Comparison of ENCODE assay signal across 10 cellular contexts in genomic region chr2:96916156-96917007, GRCh38. TPM values are rescaled to one million over a fixed set of nuclear protein-coding genes. Genes with fewer than 3 reads are reported as not detected.
DNase-seq lines count a peak whose midpoint lies in the region; ATAC-seq and TF ChIP-seq lines count a peak whose summit lies in the region.
"Had no signal": no experiment of that assay in that cellular context is flagged by ENCODE, and none has a peak within 500 bp of the region (broad histone marks: within the 10 kb centered on the region; RNA-seq: fewer than 3 reads in every experiment).

No MANE protein-coding gene starts in this region.

- H3K4me3 Mint-ChIP-seq in activated T-helper 2 cell treated with anti-CD3 and anti-CD28 coated beads, Interferon-gamma antibody, Interleukin-2, Interleukin-4, amounts not matched to agents 10 μg/mL and 5 μg/mL and 100 μg/mL, durations not matched to agents 14 hours and 24 hours and 36 hours (ENCODE audit: low read depth) = no peak overlapping the region
- H3K4me3 Mint-ChIP-seq: B cell had no signal

- H3K4me3 ChIP-seq in heart right ventricle (peak overlapping the region in 6 of 10 donors; percentile 1 to 22 (median 11)), upper lobe of right lung (no peak overlapping the region)

- no peak for DNase-seq in heart right ventricle
- DNase-seq in left cardiac atrium = no peak
- peak; percentile 98 for DNase-seq in cerebellar cortex (ENCODE audit: low spot score)
- peak; percentile 85 for DNase-seq in medulla oblongata (ENCODE audit: extremely low spot score)
- no peak for DNase-seq in upper lobe of right lung
- no peak for DNase-seq in activated T-helper 2 cell treated with anti-CD3 and anti-CD28 coated beads, Interferon-gamma antibody, Interleukin-2, Interleukin-4, amounts not matched to agents 10 μg/mL and 5 μg/mL and 100 μg/mL, durations not matched to agents 14 hours and 24 hours and 36 hours (ENCODE audit: low spot score)
- no peak for DNase-seq in KBM-7
- no peak for DNase-seq in KG1 (lab: John Stamatoyannopoulos, UW)
- DNase-seq: stimulated activated CD8-positive, alpha-beta memory T cell treated with anti-CD3 and anti-CD28 coated beads, Interleukin-4, amount 100 ng/mL, for 48 hours had no signal

- 66 to 70% methylated on average over 18 of the region's 18 CpGs for WGBS in heart right ventricle, 2 donors

- no peaks in the 10 kb centered on the region for H3K36me3 ChIP-seq in heart right ventricle
- H3K36me3 ChIP-seq in upper lobe of right lung = no peaks in the 10 kb centered on the region

- H3K4me1 Mint-ChIP-seq in activated T-helper 2 cell treated with anti-CD3 and anti-CD28 coated beads, Interferon-gamma antibody, Interleukin-2, Interleukin-4, amounts not matched to agents 10 μg/mL and 5 μg/mL and 100 μg/mL, durations not matched to agents 14 hours and 24 hours and 36 hours (ENCODE audit: low read depth) = peaks cover 33% of the 10 kb centered on the region

- H3K27ac ChIP-seq in heart right ventricle (peak overlapping the region in 9 of 10 donors; percentile 27 to 74 (median 58)), upper lobe of right lung (no peak overlapping the region)

- intact Hi-C loops in heart right ventricle (cut with DNase I) = loop anchor here in 4 of 10 donors (1.0 to 5.0 kb wide), 3 partner anchors 35 to 48 kb away; no protein-coding TSS in a partner anchor
- intact Hi-C loops in left cardiac atrium (cut with DNase I) = no loop called here
- intact Hi-C loops in upper lobe of right lung (cut with DNase I) = no loop called here
- intact Hi-C loops in activated T-helper 2 cell treated with anti-CD3 and anti-CD28 coated beads, Interferon-gamma antibody, Interleukin-2, Interleukin-4, amounts not matched to agents 10 μg/mL and 5 μg/mL and 100 μg/mL, durations not matched to agents 14 hours and 24 hours and 36 hours (cut with micrococcal nuclease) = no loop called here

- H3K27me3 ChIP-seq in heart right ventricle = no peaks in the 10 kb centered on the region
- H3K27me3 ChIP-seq in upper lobe of right lung = no peaks in the 10 kb centered on the region

- ATAC-seq in heart right ventricle = peak in 2 of 8 donors; percentile 14 to 16
- ATAC-seq in left cardiac atrium = no peak
- no peak for ATAC-seq in upper lobe of right lung

- in situ Hi-C loops in KBM-7 (cut with MboI; ENCODE audit: low pct_unique_long_range_greater_than_20kb, low sequenced_read_pairs) = no loop called here

- H3K36me3 Mint-ChIP-seq in activated T-helper 2 cell treated with anti-CD3 and anti-CD28 coated beads, Interferon-gamma antibody, Interleukin-2, Interleukin-4, amounts not matched to agents 10 μg/mL and 5 μg/mL and 100 μg/mL, durations not matched to agents 14 hours and 24 hours and 36 hours (ENCODE audit: low read depth) = peaks cover 17% of the 10 kb centered on the region

- H3K4me1 ChIP-seq in heart right ventricle (peaks cover 7 to 60% (median 39%) of the 10 kb centered on the region in 9 donors), upper lobe of right lung (peaks cover 32% of the 10 kb centered on the region)

- no peak overlapping the region for H3K27ac Mint-ChIP-seq in activated T-helper 2 cell treated with anti-CD3 and anti-CD28 coated beads, Interferon-gamma antibody, Interleukin-2, Interleukin-4, amounts not matched to agents 10 μg/mL and 5 μg/mL and 100 μg/mL, durations not matched to agents 14 hours and 24 hours and 36 hours
- H3K27ac Mint-ChIP-seq: B cell had no signal

- H3K9me3 Mint-ChIP-seq in activated T-helper 2 cell treated with anti-CD3 and anti-CD28 coated beads, Interferon-gamma antibody, Interleukin-2, Interleukin-4, amounts not matched to agents 10 μg/mL and 5 μg/mL and 100 μg/mL, durations not matched to agents 14 hours and 24 hours and 36 hours = peaks cover 26% of the 10 kb centered on the region

- H3K9me3 ChIP-seq in heart right ventricle = peaks cover 0 to 15% (median 0%) of the 10 kb centered on the region in 11 donors
- H3K9me3 ChIP-seq in upper lobe of right lung = no peaks in the 10 kb centered on the region

- TF ChIP-seq CTCF in heart right ventricle (IDR thresholded peaks at IDR 0.05) (peak in 2 of 9 donors; percentile 1 to 26), upper lobe of right lung (IDR thresholded peaks at IDR 0.05) (peak; percentile 25)

- H3K27me3 Mint-ChIP-seq in activated T-helper 2 cell treated with anti-CD3 and anti-CD28 coated beads, Interferon-gamma antibody, Interleukin-2, Interleukin-4, amounts not matched to agents 10 μg/mL and 5 μg/mL and 100 μg/mL, durations not matched to agents 14 hours and 24 hours and 36 hours (ENCODE audit: low read depth) = no peaks in the 10 kb centered on the region

RNA-seq across cellular contexts. Expression of gene SEMA4C, which starts 46.5 kb away (rescaled TPM):
- 10 to 100 TPM; 16.2 to 43.8 (median 24.5) TPM for total RNA-seq in heart right ventricle
- polyA plus RNA-seq in heart right ventricle = 10 to 100 TPM; 14.1 to 18.0 TPM
- 10 to 100 TPM; 22.1 to 24.8 TPM for total RNA-seq in left cardiac atrium
- total RNA-seq in upper lobe of right lung = 37.7 TPM
- total RNA-seq in activated T-helper 2 cell treated with anti-CD3 and anti-CD28 coated beads, Interferon-gamma antibody, Interleukin-2, Interleukin-4, amounts not matched to agents 10 μg/mL and 5 μg/mL and 100 μg/mL, durations not matched to agents 14 hours and 24 hours and 36 hours = 32.0 and 36.1 TPM in 2 replicates

RNA-seq across cellular contexts. Expression of gene ANKRD39, which starts 58.6 kb away (rescaled TPM):
- 10 to 100 TPM; 14.2 to 19.2 (median 15.9) TPM for total RNA-seq in heart right ventricle
- polyA plus RNA-seq in heart right ventricle = 10 to 100 TPM; 18.7 to 26.5 TPM
- 10 to 100 TPM; 11.9 to 12.4 TPM for total RNA-seq in left cardiac atrium
- total RNA-seq in upper lobe of right lung = 8.6 TPM
- 39.2 and 40.0 TPM in 2 replicates for total RNA-seq in activated T-helper 2 cell treated with anti-CD3 and anti-CD28 coated beads, Interferon-gamma antibody, Interleukin-2, Interleukin-4, amounts not matched to agents 10 μg/mL and 5 μg/mL and 100 μg/mL, durations not matched to agents 14 hours and 24 hours and 36 hours

Comparison
In these comparisons a context has a peak if more than half of its experiments do, and no peak if none do; other contexts are left out.
1. DNase-seq: peak in cerebellar cortex (single experiment) and medulla oblongata (single experiment); none in heart right ventricle (0 of 2), left cardiac atrium (single experiment), upper lobe of right lung (single experiment), activated T-helper 2 cell treated with anti-CD3 and anti-CD28 coated beads, Interferon-gamma antibody, Interleukin-2, Interleukin-4, amounts not matched to agents 10 μg/mL and 5 μg/mL and 100 μg/mL, durations not matched to agents 14 hours and 24 hours and 36 hours (single experiment), KBM-7 (single experiment) and KG1 (single experiment).